Comparison of ENCODE assay signal across 12 cellular contexts in the genomic region with DNA sequence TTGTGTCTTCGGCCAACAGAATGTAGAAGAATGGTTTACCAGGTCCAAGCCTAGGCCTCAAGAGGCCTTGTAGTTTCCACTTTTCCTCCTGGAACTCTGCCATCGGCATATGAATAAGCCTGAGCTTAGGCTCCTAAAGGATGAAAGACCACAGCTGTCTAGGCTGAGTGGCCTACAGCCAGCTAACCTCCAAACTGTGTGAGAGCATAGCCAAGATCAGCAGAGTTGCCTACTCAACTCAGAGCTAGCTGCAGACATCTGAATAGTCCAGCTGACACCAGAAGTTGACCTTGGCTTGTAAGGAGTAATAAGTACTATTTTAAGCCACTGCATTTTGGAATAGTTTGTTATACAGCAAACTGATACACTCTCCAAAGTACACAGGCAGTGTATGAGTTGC. TPM values are rescaled to one million over a fixed set of nuclear protein-coding genes. Genes with fewer than 3 reads are reported as not detected.
DNase-seq lines count a peak whose midpoint lies in the region; ATAC-seq and TF ChIP-seq lines count a peak whose summit lies in the region.
"Had no signal": no experiment of that assay in that cellular context is flagged by ENCODE, and none has a peak within 500 bp of the region (broad histone marks: within the 10 kb centered on the region; RNA-seq: fewer than 3 reads in every experiment).

No MANE protein-coding gene starts in this region.

- H3K27ac ChIP-seq in fibroblast of lung (ENCODE audit: insufficient read depth, low read length) (no peak overlapping the region), neuronal stem cell (replicated peaks; ENCODE audit: low read length) (no peak overlapping the region)
- no peak overlapping the region for H3K27ac ChIP-seq in CD8-positive, alpha-beta T cell (ENCODE audit: low read depth, low read length)
- H3K27ac ChIP-seq: C4-2B, ovary had no signal

- H4K8ac ChIP-seq in neuronal stem cell (ENCODE audit: low read depth, low read length) = no peak overlapping the region

- H2AK5ac ChIP-seq in neuronal stem cell (ENCODE audit: low read depth, low read length) = no peak overlapping the region

- H3K4me3 ChIP-seq in fibroblast of lung (replicated peaks in 1 of 4; ENCODE audit: control extremely low read depth in 1 of 4, insufficient read depth in 1 of 4, low read depth in 3 of 4, low read length in 4 of 4) = no peak overlapping the region
- H3K4me3 ChIP-seq in CD8-positive, alpha-beta T cell (ENCODE audit: low read depth, low read length) = no peak overlapping the region
- H3K4me3 ChIP-seq in neuronal stem cell (ENCODE audit: low read length in 2 of 2) = no peak overlapping the region
- H3K4me3 ChIP-seq: ovary had no signal

- peak overlapping the region; percentile 37 for H3K4me2 ChIP-seq in fibroblast of lung (ENCODE audit: extremely low read depth, insufficient read depth, low read length)
- no peak overlapping the region for H3K4me2 ChIP-seq in neuronal stem cell (ENCODE audit: insufficient read depth, low read length, poor library complexity, severe bottlenecking)

- TF ChIP-seq CTCF in fibroblast of lung (conservative IDR thresholded peaks at IDR 0.05 in 1 of 2, IDR thresholded peaks at IDR 0.05 in 1 of 2; ENCODE audit: low read depth in 1 of 2, low read length in 2 of 2) = no peak
- no peak for TF ChIP-seq CTCF in CD8-positive, alpha-beta T cell (IDR thresholded peaks at IDR 0.05)

- no peaks in the 10 kb centered on the region for H3K9me3 ChIP-seq in fibroblast of lung (ENCODE audit: control insufficient read depth, insufficient read depth, low read depth, low read length)
- H3K9me3 ChIP-seq in CD8-positive, alpha-beta T cell (ENCODE audit: low read length) = no peaks in the 10 kb centered on the region
- H3K9me3 ChIP-seq in neuronal stem cell (replicated peaks in 1 of 2; ENCODE audit: control insufficient read depth in 2 of 2, insufficient read depth in 1 of 2, low read depth in 1 of 2, low read length in 2 of 2) = no peaks in the 10 kb centered on the region

- H3K4me1 Mint-ChIP-seq in CD8-positive, alpha-beta T cell (ENCODE audit: low read depth) = peaks cover 12% of the 10 kb centered on the region

- H3K14ac ChIP-seq in neuronal stem cell (ENCODE audit: low read length) = no peak overlapping the region

- WGBS in neuronal stem cell (ENCODE audit: extremely low coverage in 2 of 2, insufficient read length in 2 of 2, insufficient replicate concordance in 1 of 2), 2 donors = no CpG with 5 or more reads among the region's 2 CpGs

- ATAC-seq in CD8-positive, alpha-beta T cell = no peak
- ATAC-seq: T-helper 17 cell had no signal

- no peaks in the 10 kb centered on the region for H3K9me3 Mint-ChIP-seq in CD8-positive, alpha-beta T cell

- H2BK15ac ChIP-seq in neuronal stem cell (ENCODE audit: low read length) = no peak overlapping the region

- intact Hi-C loops in CD8-positive, alpha-beta T cell (cut with DNase I, micrococcal nuclease) = no loop called here

- H3K27me3 ChIP-seq in fibroblast of lung (ENCODE audit: control insufficient read depth, insufficient read depth, low read length) (no peaks in the 10 kb centered on the region), neuronal stem cell (ENCODE audit: control insufficient read depth in 3 of 3, insufficient read depth in 3 of 3, low read depth in 1 of 3, low read length in 3 of 3) (no peaks in the 10 kb centered on the region)
- H3K27me3 ChIP-seq in CD8-positive, alpha-beta T cell (ENCODE audit: insufficient read depth, low read length) = no peaks in the 10 kb centered on the region
- H3K27me3 ChIP-seq: ovary had no signal

- H3K4me3 Mint-ChIP-seq in CD8-positive, alpha-beta T cell = no peak overlapping the region
- H3K4me3 Mint-ChIP-seq: T-helper 17 cell had no signal

- no peak overlapping the region for H2BK5ac ChIP-seq in neuronal stem cell (ENCODE audit: low read length)

- H2BK12ac ChIP-seq in neuronal stem cell (ENCODE audit: low read length) = no peak overlapping the region

- no peak overlapping the region for H2AFZ ChIP-seq in fibroblast of lung (ENCODE audit: low read length)
- no peak overlapping the region for H2AFZ ChIP-seq in neuronal stem cell (ENCODE audit: low read length)

- H3K18ac ChIP-seq in neuronal stem cell (ENCODE audit: low read length) = no peak overlapping the region

- no peak overlapping the region for H3K27ac Mint-ChIP-seq in CD8-positive, alpha-beta T cell
- H3K27ac Mint-ChIP-seq: T-helper 17 cell had no signal

- no peak overlapping the region for H2BK120ac ChIP-seq in neuronal stem cell (ENCODE audit: low read depth, low read length)

- H3K4ac ChIP-seq in neuronal stem cell (ENCODE audit: low read length) = no peak overlapping the region

- peaks cover 3% of the 10 kb centered on the region for H4K20me1 ChIP-seq in fibroblast of lung (ENCODE audit: control insufficient read depth, extremely low read depth, insufficient read depth, low read length)

- H3K4me1 ChIP-seq in fibroblast of lung (ENCODE audit: control insufficient read depth, extremely low read depth, insufficient read depth, low read length) (peaks cover 5% of the 10 kb centered on the region), neuronal stem cell (ENCODE audit: control insufficient read depth in 2 of 2, insufficient read depth in 1 of 2, low read depth in 1 of 2, low read length in 2 of 2) (no peaks in the 10 kb centered on the region)
- no peaks in the 10 kb centered on the region for H3K4me1 ChIP-seq in CD8-positive, alpha-beta T cell (ENCODE audit: insufficient read depth, low read length)

- H3K36me3 ChIP-seq in fibroblast of lung (ENCODE audit: control insufficient read depth, insufficient read depth, low read length) (no peaks in the 10 kb centered on the region), neuronal stem cell (replicated peaks in 1 of 2; ENCODE audit: control insufficient read depth in 2 of 2, insufficient read depth in 2 of 2, low read length in 2 of 2) (peaks cover 0 to 5% of the 10 kb centered on the region in 2 donors)
- H3K36me3 ChIP-seq in CD8-positive, alpha-beta T cell (ENCODE audit: insufficient read depth, low read length) = no peaks in the 10 kb centered on the region
- H3K36me3 ChIP-seq: ovary had no signal

- H4K91ac ChIP-seq in neuronal stem cell (ENCODE audit: low read depth, low read length, poor library complexity) = no peak overlapping the region

- H3K79me1 ChIP-seq in neuronal stem cell (ENCODE audit: low read depth, low read length) = no peaks in the 10 kb centered on the region

- POLR2A ChIA-PET in CD8-positive, alpha-beta T cell (lab: Charles Lee) = no interaction called here

- no peaks in the 10 kb centered on the region for H3K79me2 ChIP-seq in fibroblast of lung (ENCODE audit: control insufficient read depth, insufficient read depth, low read length)

- H3K9ac ChIP-seq in fibroblast of lung (ENCODE audit: insufficient read depth, low read length) (no peak overlapping the region), neuronal stem cell (ENCODE audit: low read depth, low read length, poor library complexity) (no peak overlapping the region)

- H3K23ac ChIP-seq in neuronal stem cell (ENCODE audit: low read depth, low read length, poor library complexity) = no peak overlapping the region

- no peaks in the 10 kb centered on the region for H3K27me3 Mint-ChIP-seq in CD8-positive, alpha-beta T cell (ENCODE audit: low read depth)
- H3K27me3 Mint-ChIP-seq: T-helper 17 cell had no signal

- CTCF ChIA-PET in CD8-positive, alpha-beta T cell (lab: Charles Lee) = interaction anchor here (1.4 to 1.5 kb wide), 2 partner anchors 52 to 113 kb away, joined by 3 read pairs; no protein-coding TSS in a partner anchor

- DNase-seq in AG08396 (ENCODE audit: low spot score) (peak; percentile 57), NCI-H446 (lab: John Stamatoyannopoulos, UW) (peak; percentile 74 to 92), fibroblast of lung (ENCODE audit: low read depth in 2 of 2) (peak; percentile 85 to 99), mucosa of gallbladder (ENCODE audit: low spot score) (peak; percentile 25), AG20443 (ENCODE audit: low spot score) (no peak), KG1 (lab: John Stamatoyannopoulos, UW) (no peak), neuronal stem cell (ENCODE audit: low spot score) (no peak)
- no peak for DNase-seq in CD8-positive, alpha-beta T cell
- DNase-seq: NCI-H748 treated with DMSO at 0.1 percent for 48 hours, T-helper 17 cell had no signal

- peaks cover 6% of the 10 kb centered on the region for H3K36me3 Mint-ChIP-seq in CD8-positive, alpha-beta T cell

RNA-seq across cellular contexts. Expression of a gene that starts 52.6 kb away (rescaled TPM):
- total RNA-seq in fibroblast of lung (26.5 and 36.3 TPM in 2 replicates), mucosa of gallbladder (28.9 TPM)
- 16.7 and 34.7 TPM in 2 replicates for polyA plus RNA-seq in fibroblast of lung
- polyA plus RNA-seq in fibroblast of lung (2012) = 31.7 and 65.1 TPM in 2 replicates
- polyA minus RNA-seq in fibroblast of lung (ENCODE audit: low replicate concordance) = 20.7 and 58.1 TPM in 2 replicates
- 10 to 100 TPM; 12.7 to 14.2 TPM for total RNA-seq in CD8-positive, alpha-beta T cell
- polyA plus RNA-seq in neuronal stem cell (2013, experiment 1 of 2) = 6.3 TPM
- polyA plus RNA-seq in neuronal stem cell (2013, experiment 2 of 2) = 6.1 TPM

Comparison
In these comparisons a context has a peak if more than half of its experiments do, and no peak if none do; other contexts are left out.
1. DNase-seq: peak in AG08396 (single experiment), NCI-H446 (2 of 2), fibroblast of lung (2 of 2) and mucosa of gallbladder (single experiment); none in AG20443 (single experiment), KG1 (single experiment), CD8-positive, alpha-beta T cell (0 of 7) and neuronal stem cell (single experiment).